Comparison of ENCODE assay signal across 11 cellular contexts in genomic region chr7:336149-336533, GRCh38. TPM values are rescaled to one million over a fixed set of nuclear protein-coding genes. Genes with fewer than 3 reads are reported as not detected.
"Had no signal": no experiment of that assay in that cellular context is flagged by ENCODE, and none has a peak within 500 bp of the region (broad histone marks: within the 10 kb centered on the region; RNA-seq: fewer than 3 reads in every experiment).

No MANE protein-coding gene starts in this region.

RNA-seq across cellular contexts. Expression of gene FOXL3, which starts 46.2 kb away (rescaled TPM):
- total RNA-seq: OCI-LY7, PC-3, PC-9, Peyer's patch, Right ventricle myocardium inferior, Right ventricle myocardium superior, RPMI7951, SJCRH30, SJSA1, SK-MEL-5 had no signal
- polyA plus RNA-seq: SK-N-SH had no signal
